In the genomic region with DNA sequence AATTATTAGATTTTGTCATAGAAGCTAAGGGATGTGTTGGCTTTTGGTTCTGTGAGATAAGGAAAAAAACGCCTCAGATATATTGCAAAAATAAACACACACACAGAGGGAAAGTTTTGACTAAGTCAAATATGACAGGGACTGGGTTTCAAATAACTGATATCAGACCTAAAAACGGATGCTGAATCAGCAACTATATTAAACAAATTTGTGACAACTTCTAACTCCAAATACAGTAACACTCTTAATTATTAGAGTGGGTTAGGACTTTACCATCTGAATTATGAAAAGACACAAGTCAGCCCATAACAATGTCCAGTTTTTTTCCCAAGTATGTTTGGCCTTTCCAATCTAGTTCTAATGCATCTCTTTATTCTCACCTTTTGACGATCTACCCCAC, we compare ENCODE assay signal across 4 cellular contexts.
TF ChIP-seq lines count a peak whose summit lies in the region.

No MANE protein-coding gene starts in this region.

TF ChIP-seq in HepG2, 621 proteins besides CTCF, POLR2A, EP300 and RAD21:
- TF ChIP-seq MAFF (IDR thresholded peaks at IDR 0.05; ENCODE audit: low read depth, low read length) = peak; percentile 29; the same call in 1 of the 2 replicates
- TF ChIP-seq, protein P1, sequence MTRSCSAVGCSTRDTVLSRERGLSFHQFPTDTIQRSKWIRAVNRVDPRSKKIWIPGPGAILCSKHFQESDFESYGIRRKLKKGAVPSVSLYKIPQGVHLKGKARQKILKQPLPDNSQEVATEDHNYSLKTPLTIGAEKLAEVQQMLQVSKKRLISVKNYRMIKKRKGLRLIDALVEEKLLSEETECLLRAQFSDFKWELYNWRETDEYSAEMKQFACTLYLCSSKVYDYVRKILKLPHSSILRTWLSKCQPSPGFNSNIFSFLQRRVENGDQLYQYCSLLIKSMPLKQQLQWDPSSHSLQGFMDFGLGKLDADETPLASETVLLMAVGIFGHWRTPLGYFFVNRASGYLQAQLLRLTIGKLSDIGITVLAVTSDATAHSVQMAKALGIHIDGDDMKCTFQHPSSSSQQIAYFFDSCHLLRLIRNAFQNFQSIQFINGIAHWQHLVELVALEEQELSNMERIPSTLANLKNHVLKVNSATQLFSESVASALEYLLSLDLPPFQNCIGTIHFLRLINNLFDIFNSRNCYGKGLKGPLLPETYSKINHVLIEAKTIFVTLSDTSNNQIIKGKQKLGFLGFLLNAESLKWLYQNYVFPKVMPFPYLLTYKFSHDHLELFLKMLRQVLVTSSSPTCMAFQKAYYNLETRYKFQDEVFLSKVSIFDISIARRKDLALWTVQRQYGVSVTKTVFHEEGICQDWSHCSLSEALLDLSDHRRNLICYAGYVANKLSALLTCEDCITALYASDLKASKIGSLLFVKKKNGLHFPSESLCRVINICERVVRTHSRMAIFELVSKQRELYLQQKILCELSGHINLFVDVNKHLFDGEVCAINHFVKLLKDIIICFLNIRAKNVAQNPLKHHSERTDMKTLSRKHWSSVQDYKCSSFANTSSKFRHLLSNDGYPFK (CRISPR knock-in tag; IDR thresholded peaks at IDR 0.05; ENCODE audit: borderline replicate concordance) = no peak
- peak; percentile 43 to 72; a peak in 2 of 4 replicates for TF ChIP-seq MAFK (conservative IDR thresholded peaks at IDR 0.05 in 1 of 2, IDR thresholded peaks at IDR 0.05 in 1 of 2; ENCODE audit: low read length in 2 of 2)

TF ChIP-seq in A549, 52 proteins besides CTCF, POLR2A, EP300 and RAD21:
- TF ChIP-seq CHD4 (IDR thresholded peaks at IDR 0.05; ENCODE audit: borderline replicate concordance) (no peak), MAFK (IDR thresholded peaks at IDR 0.05; ENCODE audit: partially characterized antibody) (peak; percentile 62)

TF ChIP-seq in IMR-90, 13 proteins besides CTCF, POLR2A, EP300 and RAD21:
- TF ChIP-seq MAFK (IDR thresholded peaks at IDR 0.05; ENCODE audit: low read depth, low read length) (peak; percentile 51; the same call in 1 of the 2 replicates), CHD1 (IDR thresholded peaks at IDR 0.05; ENCODE audit: low read depth, low read length) (no peak)

TF ChIP-seq in K562, 482 proteins besides CTCF, POLR2A, EP300 and RAD21:
- no peak for TF ChIP-seq ZNF24 (IDR thresholded peaks at IDR 0.05)
- peak; percentile 48; the same call in 1 of the 2 replicates for TF ChIP-seq ZNF316 (IDR thresholded peaks at IDR 0.05)
- 0 out of 2 replicates have a peak, but pooled peaks have one; percentile 14 for TF ChIP-seq C11orf30 (IDR thresholded peaks at IDR 0.05; ENCODE audit: low read depth)
